In the genomic region with DNA sequence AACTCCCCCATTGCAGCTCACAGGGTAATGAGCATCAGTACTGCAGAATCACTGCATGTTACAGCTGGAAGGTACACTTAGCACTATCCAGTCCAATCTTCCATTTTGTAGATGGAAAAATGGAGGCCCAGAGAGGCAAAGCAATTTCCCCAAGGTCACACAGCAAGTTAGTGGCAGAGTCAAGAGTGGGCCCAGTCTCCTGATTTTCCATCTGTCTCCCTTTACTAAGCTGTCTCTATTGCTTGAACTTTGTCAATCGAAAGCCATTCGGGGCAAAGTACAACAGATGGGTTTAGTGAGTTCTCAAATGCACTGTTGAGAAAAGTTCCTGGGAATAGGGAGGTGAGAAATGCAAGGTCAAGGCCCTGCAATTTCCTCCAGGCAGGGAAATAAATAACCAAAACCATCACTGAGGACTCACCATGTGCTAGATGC, we compare ENCODE assay signal across 15 cellular contexts.
"Had no signal": no experiment of that assay in that cellular context is flagged by ENCODE, and none has a peak within 500 bp of the region (broad histone marks: within the 10 kb centered on the region; RNA-seq: fewer than 3 reads in every experiment).

No MANE protein-coding gene starts in this region.

- DNase-seq: activated CD4-positive, alpha-beta T cell treated with anti-CD3 and anti-CD28 coated beads, Interleukin-2, amount 50 U/mL, for 48 hours; activated naive CD4-positive, alpha-beta T cell treated with anti-CD3 and anti-CD28 coated beads, Interleukin-2, amount 50 U/mL, for 16 hours; activated T-cell treated with anti-CD3 and anti-CD28 coated beads, Interleukin-2, amount 50 U/mL, for 1 hour; caudate nucleus; cortex of kidney; effector CD8-positive, alpha-beta T cell; foreskin keratinocyte; kidney glomerular epithelial cell; nephron progenitor cell; occipital lobe; sigmoid colon; stimulated activated CD4-positive, alpha-beta T cell treated with anti-CD3 and anti-CD28 coated beads, Interleukin-1b, Interleukin-23, amount 100 ng/mL, for 48 hours; stimulated activated naive CD8-positive, alpha-beta T cell treated with anti-CD3 and anti-CD28 coated beads, Interleukin-15, amount 100 ng/mL, for 72 hours; upper lobe of right lung had no signal

- H3K4me3 Mint-ChIP-seq: nephron progenitor cell; stimulated activated naive CD8-positive, alpha-beta T cell treated with anti-CD3 and anti-CD28 coated beads, Interleukin-15, amount 100 ng/mL, for 72 hours had no signal

- H3K27ac Mint-ChIP-seq: stimulated activated naive CD8-positive, alpha-beta T cell treated with anti-CD3 and anti-CD28 coated beads, Interleukin-15, amount 100 ng/mL, for 72 hours had no signal

- H3K9me3 ChIP-seq: adrenal gland, upper lobe of right lung had no signal

- H3K36me3 ChIP-seq: adrenal gland, sigmoid colon, upper lobe of right lung had no signal

- ATAC-seq: foreskin keratinocyte; stimulated activated naive CD8-positive, alpha-beta T cell treated with anti-CD3 and anti-CD28 coated beads, Interleukin-15, amount 100 ng/mL, for 72 hours; upper lobe of right lung had no signal

- H3K27ac ChIP-seq: adrenal gland, foreskin keratinocyte, sigmoid colon, upper lobe of right lung had no signal

- H3K4me3 ChIP-seq: adrenal gland, sigmoid colon, upper lobe of right lung had no signal

- H3K27me3 ChIP-seq: adrenal gland, foreskin keratinocyte, sigmoid colon, upper lobe of right lung had no signal
